Comparison of ENCODE assay signal across 12 cellular contexts in the genomic region with DNA sequence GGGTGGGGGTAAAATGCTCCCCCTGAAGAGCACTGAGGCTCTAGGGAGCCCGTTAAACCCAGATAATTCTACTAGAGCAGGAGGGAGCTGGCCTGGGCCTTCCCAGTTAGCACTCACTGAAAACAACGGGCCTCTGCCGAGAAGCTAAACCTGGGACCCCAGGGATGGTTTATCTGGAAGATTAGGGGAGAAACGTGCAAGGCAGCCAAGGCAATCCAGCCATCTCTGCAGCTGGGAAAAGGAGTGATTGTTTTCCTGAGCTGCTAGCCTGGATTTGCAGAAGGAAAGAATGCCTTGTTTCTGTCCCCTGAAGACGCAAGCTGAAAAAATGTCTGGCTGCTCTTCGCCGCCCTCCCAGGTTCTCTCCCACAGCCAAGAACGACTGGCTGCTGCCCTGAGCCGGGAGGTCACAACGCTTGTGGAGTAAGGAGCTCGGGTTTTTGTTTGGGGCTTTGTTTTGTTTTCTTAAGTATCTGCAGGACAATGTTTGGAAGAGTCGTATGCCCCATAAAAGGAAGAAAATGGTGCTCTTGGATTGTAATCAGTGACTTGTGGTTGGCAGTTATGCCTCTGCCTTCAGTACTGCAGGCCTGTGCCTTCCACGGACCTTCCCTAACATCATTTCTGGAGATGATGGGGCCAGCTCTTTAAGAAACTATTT. TPM values are rescaled to one million over a fixed set of nuclear protein-coding genes. Genes with fewer than 3 reads are reported as not detected.
DNase-seq lines count a peak whose midpoint lies in the region; ATAC-seq and TF ChIP-seq lines count a peak whose summit lies in the region.
"Had no signal": no experiment of that assay in that cellular context is flagged by ENCODE, and none has a peak within 500 bp of the region (broad histone marks: within the 10 kb centered on the region; RNA-seq: fewer than 3 reads in every experiment).

No MANE protein-coding gene starts in this region.

- H2AFZ ChIP-seq in osteoblast (ENCODE audit: low read length), result peak overlapping the region; percentile 23

- peaks cover 0 to 2% (median 0%) of the 10 kb centered on the region in 5 donors for H3K36me3 Mint-ChIP-seq in naive thymus-derived CD4-positive, alpha-beta T cell
- H3K36me3 Mint-ChIP-seq in CD4-positive, alpha-beta memory T cell, result peaks cover 0 to 1% of the 10 kb centered on the region in 2 donors

- H3K9me3 ChIP-seq in osteoblast (ENCODE audit: low read depth, low read length) (no peaks in the 10 kb centered on the region), vagina (no peaks in the 10 kb centered on the region)
- H3K9me3 ChIP-seq in naive thymus-derived CD4-positive, alpha-beta T cell (ENCODE audit: control insufficient read depth in 2 of 3, low read length in 3 of 3), result no peaks in the 10 kb centered on the region
- H3K9me3 ChIP-seq in CD4-positive, alpha-beta memory T cell (ENCODE audit: control insufficient read depth in 1 of 2, low read length in 2 of 2), result no peaks in the 10 kb centered on the region

- peaks cover 13% of the 10 kb centered on the region for H4K20me1 ChIP-seq in osteoblast (ENCODE audit: insufficient read depth, low read length)

- H3K4me2 ChIP-seq in osteoblast (ENCODE audit: insufficient read depth, low read length), result peak overlapping the region; percentile 35

- peaks cover 29% of the 10 kb centered on the region for H3K4me1 ChIP-seq in osteoblast (ENCODE audit: insufficient read depth, low read length)
- H3K4me1 ChIP-seq in vagina, result peaks cover 69% of the 10 kb centered on the region
- peaks cover 0 to 17% of the 10 kb centered on the region in 2 donors for H3K4me1 ChIP-seq in naive thymus-derived CD4-positive, alpha-beta T cell (ENCODE audit: control insufficient read depth in 2 of 2, insufficient read depth in 2 of 2, low read length in 2 of 2)
- peaks cover 14% of the 10 kb centered on the region for H3K4me1 ChIP-seq in CD4-positive, alpha-beta memory T cell (ENCODE audit: insufficient read depth, low read length)

- H3K27me3 Mint-ChIP-seq in naive thymus-derived CD4-positive, alpha-beta T cell, result peaks cover 5 to 37% (median 10%) of the 10 kb centered on the region in 5 donors
- H3K27me3 Mint-ChIP-seq in CD4-positive, alpha-beta memory T cell, result peaks cover 8 to 14% of the 10 kb centered on the region in 2 donors

- POLR2A ChIA-PET in naive thymus-derived CD4-positive, alpha-beta T cell (lab: Charles Lee), result no interaction called here
- POLR2A ChIA-PET in CD4-positive, alpha-beta memory T cell (lab: Charles Lee; ENCODE audit: partially characterized antibody), result no interaction called here

- H3K9me3 Mint-ChIP-seq in naive thymus-derived CD4-positive, alpha-beta T cell, result peaks cover 0 to 2% (median 0%) of the 10 kb centered on the region in 11 donors
- H3K9me3 Mint-ChIP-seq in CD4-positive, alpha-beta memory T cell, result peaks cover 0 to 9% (median 4%) of the 10 kb centered on the region in 8 donors

- no peak for ATAC-seq in naive thymus-derived CD4-positive, alpha-beta T cell
- no peak for ATAC-seq in GM21423 (IDR thresholded peaks at IDR 0.05; ENCODE audit: unreplicated experiment)

- H3K4me3 Mint-ChIP-seq in naive thymus-derived CD4-positive, alpha-beta T cell, result peak overlapping the region in 3 of 10 donors; percentile 16 to 86 (median 39)
- H3K4me3 Mint-ChIP-seq in CD4-positive, alpha-beta memory T cell, result peak overlapping the region in 1 of 8 donors; percentile 2

- peak overlapping the region; percentile 79 for H3K27ac ChIP-seq in osteoblast (ENCODE audit: low read depth, low read length)
- H3K27ac ChIP-seq in vagina, result peak overlapping the region; percentile 87
- no peak overlapping the region for H3K27ac ChIP-seq in naive thymus-derived CD4-positive, alpha-beta T cell (ENCODE audit: low read depth, low read length)
- no peak overlapping the region for H3K27ac ChIP-seq in CD4-positive, alpha-beta memory T cell (ENCODE audit: low read depth, low read length)
- H3K27ac ChIP-seq: 22Rv1 had no signal

- H3K4me1 Mint-ChIP-seq in naive thymus-derived CD4-positive, alpha-beta T cell, result peaks cover 19 to 39% (median 33%) of the 10 kb centered on the region in 7 donors
- H3K4me1 Mint-ChIP-seq in CD4-positive, alpha-beta memory T cell, result peaks cover 11 to 26% (median 17%) of the 10 kb centered on the region in 4 donors

- H3K36me3 ChIP-seq in osteoblast (ENCODE audit: insufficient read depth, low read length) (peaks cover 43% of the 10 kb centered on the region), vagina (no peaks in the 10 kb centered on the region)
- H3K36me3 ChIP-seq in naive thymus-derived CD4-positive, alpha-beta T cell (ENCODE audit: control insufficient read depth in 2 of 3, insufficient read depth in 3 of 3, low read length in 3 of 3), result no peaks in the 10 kb centered on the region
- H3K36me3 ChIP-seq in CD4-positive, alpha-beta memory T cell (ENCODE audit: insufficient read depth, low read length), result no peaks in the 10 kb centered on the region

- H3K27me3 ChIP-seq in osteoblast (ENCODE audit: insufficient read depth, low read length) (no peaks in the 10 kb centered on the region), vagina (no peaks in the 10 kb centered on the region)
- no peaks in the 10 kb centered on the region for H3K27me3 ChIP-seq in naive thymus-derived CD4-positive, alpha-beta T cell (ENCODE audit: control insufficient read depth in 2 of 2, insufficient read depth in 2 of 2, low read length in 2 of 2)
- H3K27me3 ChIP-seq in CD4-positive, alpha-beta memory T cell (ENCODE audit: insufficient read depth, low read length), result no peaks in the 10 kb centered on the region

- CTCF ChIA-PET in naive thymus-derived CD4-positive, alpha-beta T cell (lab: Charles Lee), result no interaction called here
- CTCF ChIA-PET in CD4-positive, alpha-beta memory T cell (lab: Charles Lee; ENCODE audit: partially characterized antibody), result no interaction called here

- intact Hi-C loops in vagina (cut with DNase I), result loop anchor here (10.0 kb wide), 1 partner anchor 76 kb away; no protein-coding TSS in a partner anchor
- intact Hi-C loops in naive thymus-derived CD4-positive, alpha-beta T cell (cut with micrococcal nuclease), result no loop called here
- intact Hi-C loops in CD4-positive, alpha-beta memory T cell (cut with micrococcal nuclease), result no loop called here

- H3K79me2 ChIP-seq in osteoblast (ENCODE audit: insufficient read depth, low read length), result peaks cover 75% of the 10 kb centered on the region

- no peak overlapping the region for H3K4me3 ChIP-seq in foreskin fibroblast (ENCODE audit: low read depth in 1 of 2, low read length in 2 of 2)
- no peak overlapping the region for H3K4me3 ChIP-seq in osteoblast (ENCODE audit: insufficient read depth, low read length)
- peak overlapping the region in 1 of 2 donors; percentile 4 for H3K4me3 ChIP-seq in vagina
- H3K4me3 ChIP-seq in naive thymus-derived CD4-positive, alpha-beta T cell (ENCODE audit: low read length), result no peak overlapping the region
- H3K4me3 ChIP-seq in CD4-positive, alpha-beta memory T cell (ENCODE audit: low read length in 2 of 2), result no peak overlapping the region

- TF ChIP-seq POLR2A in vagina (IDR thresholded peaks at IDR 0.05), result no peak

- TF ChIP-seq CTCF in foreskin fibroblast (IDR thresholded peaks at IDR 0.05; ENCODE audit: low read depth, low read length), result no peak
- TF ChIP-seq CTCF in osteoblast (IDR thresholded peaks at IDR 0.05; ENCODE audit: extremely low read depth, low read depth, low read length), result no peak
- TF ChIP-seq CTCF in vagina (IDR thresholded peaks at IDR 0.05), result no peak

- peak overlapping the region in 3 of 9 donors; percentile 33 to 95 (median 94) for H3K27ac Mint-ChIP-seq in naive thymus-derived CD4-positive, alpha-beta T cell
- H3K27ac Mint-ChIP-seq in CD4-positive, alpha-beta memory T cell, result no peak overlapping the region
- H3K27ac Mint-ChIP-seq: naive B cell had no signal

- DNase-seq in NCI-H82 (lab: John Stamatoyannopoulos, UW) (peak; percentile 13), NCI-H82 treated with DMSO at 0.1 percent for 48 hours (lab: John Stamatoyannopoulos, UW; ENCODE audit: unreplicated experiment) (no peak), foreskin fibroblast (peak; percentile 32 to 64), osteoblast (ENCODE audit: insufficient read length, low spot score, missing footprints) (no peak), vagina (ENCODE audit: extremely low spot score in 2 of 2) (no peak)
- DNase-seq in naive thymus-derived CD4-positive, alpha-beta T cell, result no peak
- no peak for DNase-seq in CD4-positive, alpha-beta memory T cell
- DNase-seq: effector CD8-positive, alpha-beta T cell; naive B cell; NCI-H2029 had no signal

RNA-seq across cellular contexts. Expression of a gene that starts 31.5 kb away (rescaled TPM):
- 267 and 291 TPM in 2 replicates for total RNA-seq in osteoblast
- 180 TPM for total RNA-seq in vagina
- total RNA-seq in naive thymus-derived CD4-positive, alpha-beta T cell, result under 1 TPM in 1 of 5 experiments, not detected in 4; 0.05 TPM
- polyA plus RNA-seq in naive thymus-derived CD4-positive, alpha-beta T cell, result not detected
- not detected for total RNA-seq in CD4-positive, alpha-beta memory T cell
- not detected for polyA plus RNA-seq in CD4-positive, alpha-beta memory T cell

RNA-seq across cellular contexts. Expression of a gene that starts 31.6 kb away (rescaled TPM):
- total RNA-seq in osteoblast (412 and 433 TPM in 2 replicates), vagina (178 TPM)
- total RNA-seq in naive thymus-derived CD4-positive, alpha-beta T cell, result under 1 TPM in 1 of 5 experiments, not detected in 4; 0.24 TPM
- polyA plus RNA-seq in naive thymus-derived CD4-positive, alpha-beta T cell, result not detected
- not detected for total RNA-seq in CD4-positive, alpha-beta memory T cell
- polyA plus RNA-seq in CD4-positive, alpha-beta memory T cell, result not detected

Comparison
In these comparisons a context has a peak if more than half of its experiments do, and no peak if none do; other contexts are left out.
1. DNase-seq: peak in NCI-H82 (single experiment) and foreskin fibroblast (2 of 2); none in NCI-H82 treated with DMSO at 0.1 percent for 48 hours (single experiment), osteoblast (single experiment), vagina (0 of 2), naive thymus-derived CD4-positive, alpha-beta T cell (0 of 9) and CD4-positive, alpha-beta memory T cell (0 of 5).
2. H3K27ac ChIP-seq: peak in osteoblast (single experiment) and vagina (single experiment); none in naive thymus-derived CD4-positive, alpha-beta T cell (single experiment) and CD4-positive, alpha-beta memory T cell (single experiment).
3. RNA of a gene that starts 31.5 kb away (total RNA-seq): 267 to 291 TPM in osteoblast and 180 TPM in vagina (single experiment); 0.05 TPM in naive thymus-derived CD4-positive, alpha-beta T cell and not detected in CD4-positive, alpha-beta memory T cell; every median in the first group is over 100 times any median in the second.
4. RNA of a gene that starts 31.6 kb away (total RNA-seq): 412 to 433 TPM in osteoblast and 178 TPM in vagina (single experiment); 0.24 TPM in naive thymus-derived CD4-positive, alpha-beta T cell and not detected in CD4-positive, alpha-beta memory T cell; every median in the first group is over 100 times any median in the second.